In genomic region chr13:113915786-113916329, GRCh38 we compare ENCODE assay signal across 1 cellular context.
TF ChIP-seq lines count a peak whose summit lies in the region.

No MANE protein-coding gene starts in this region.

TF ChIP-seq in HepG2, 621 proteins besides CTCF, POLR2A, EP300 and RAD21:
- TF ChIP-seq TRIM24 (CRISPR knock-in tag; IDR thresholded peaks at IDR 0.05) = 0 out of 2 replicates have a peak, but pooled peaks have one; percentile 73
- no peak for TF ChIP-seq ZZZ3 (CRISPR knock-in tag; IDR thresholded peaks at IDR 0.05; ENCODE audit: borderline replicate concordance)
